In the genomic region with DNA sequence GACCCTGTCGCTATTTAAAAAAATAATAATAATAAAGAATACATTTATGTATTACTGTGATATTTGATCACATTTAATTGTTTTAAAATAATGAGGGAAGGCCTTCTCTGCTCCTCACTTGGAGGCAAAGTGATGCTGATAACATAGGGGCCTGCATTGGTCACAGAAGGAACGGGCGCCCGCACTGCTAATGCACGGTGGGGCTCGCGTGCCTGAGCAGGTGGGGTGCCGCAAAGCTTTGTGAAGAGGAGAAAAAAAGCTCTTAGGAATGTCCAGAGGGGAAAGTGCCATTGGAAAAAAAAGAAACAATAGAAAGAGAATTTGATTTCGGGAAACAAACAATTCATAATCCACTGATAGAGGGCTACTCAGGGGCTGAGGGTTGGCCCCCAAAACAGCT, we compare ENCODE assay signal across 21 cellular contexts.
"Had no signal": no experiment of that assay in that cellular context is flagged by ENCODE, and none has a peak within 500 bp of the region (broad histone marks: within the 10 kb centered on the region; RNA-seq: fewer than 3 reads in every experiment).

No MANE protein-coding gene starts in this region.

- H3K4me3 ChIP-seq: MG63 had no signal

- H3K27me3 ChIP-seq: MG63 had no signal

- H3K9me3 ChIP-seq: MG63, SK-N-SH had no signal

- H3K36me3 ChIP-seq: MG63 had no signal

- H3K4me2 ChIP-seq: SK-N-SH had no signal

- H3K9ac ChIP-seq: SK-N-SH had no signal

- DNase-seq: IMR-90, Karpas-422, KG1, MG63, NCI-H1092, NCI-H1105 treated with DMSO at 0.1 percent for 48 hours, NCI-H1417 treated with DMSO at 0.1 percent for 48 hours, NCI-H146, NCI-H1694 treated with DMSO at 0.1 percent for 48 hours, NCI-H1930, NCI-H2081 treated with DMSO at 0.1 percent for 48 hours, NCI-H2171, NCI-H226, NCI-H446, NCI-H510A, NCI-H524 treated with DMSO at 0.1 percent for 48 hours, NCI-H69, NCI-H774, Right ventricle myocardium superior, RPMI8226, SK-N-SH had no signal
